ENCODE assay signal across 32 cellular contexts in genomic region chr19:51714848-51715247, GRCh38. TPM values are rescaled to one million over a fixed set of nuclear protein-coding genes. Genes with fewer than 3 reads are reported as not detected.
DNase-seq lines count a peak whose midpoint lies in the region; ATAC-seq, FAIRE-seq and TF ChIP-seq lines count a peak whose summit lies in the region.
"Had no signal": no experiment of that assay in that cellular context is flagged by ENCODE, and none has a peak within 500 bp of the region (broad histone marks: within the 10 kb centered on the region; RNA-seq: fewer than 3 reads in every experiment).

No MANE protein-coding gene starts in this region.

- H3K27ac ChIP-seq in HEK293 (ENCODE audit: extremely low read depth, low read depth, low read length), result no peak overlapping the region
- H3K27ac ChIP-seq: psoas muscle, sigmoid colon, tibial artery had no signal

- FAIRE-seq in bronchial epithelial cell (lab: Jason Lieb, UNC), result no peak
- FAIRE-seq: astrocyte, frontal cortex, HepG2, kidney had no signal

- CTCF ChIA-PET in HEK293 (lab: Yijun Ruan, JAX), result interaction anchor here (0.6 kb wide), 1 partner anchor 51 kb away, joined by 4 read pairs; no protein-coding TSS in a partner anchor

- TF ChIP-seq POLR2A in NB4 (IDR thresholded peaks at IDR 0.05; ENCODE audit: extremely low read depth, insufficient read length), result no peak

- no peaks in the 10 kb centered on the region for H3K9me3 ChIP-seq in HEK293 (ENCODE audit: control insufficient read depth, insufficient read depth, low read depth, low read length)
- H3K9me3 ChIP-seq: psoas muscle, sigmoid colon, tibial artery had no signal

- H3K36me3 ChIP-seq in HEK293 (ENCODE audit: control insufficient read depth in 2 of 2, insufficient read depth in 1 of 2, low read length in 2 of 2) (no peaks in the 10 kb centered on the region), bronchial epithelial cell (ENCODE audit: control insufficient read depth, insufficient read depth, low read length) (no peaks in the 10 kb centered on the region)
- H3K36me3 ChIP-seq: sigmoid colon, tibial artery had no signal

- H3K4me3 ChIP-seq in HEK293 (ENCODE audit: low read depth, low read length), result no peak overlapping the region
- H3K4me3 ChIP-seq in NB4 (ENCODE audit: low read depth, low read length), result no peak overlapping the region
- no peak overlapping the region for H3K4me3 ChIP-seq in bronchial epithelial cell (ENCODE audit: low read depth, low read length)
- H3K4me3 ChIP-seq: psoas muscle, sigmoid colon, tibial artery had no signal

- peak; percentile 34 for DNase-seq in NB4 (ENCODE audit: low read depth)
- peak; percentile 18 for DNase-seq in bronchial epithelial cell (ENCODE audit: low read depth)
- DNase-seq in omental fat pad (ENCODE audit: low spot score), result no peak
- DNase-seq: activated CD4-positive, alpha-beta T cell treated with anti-CD3 and anti-CD28 coated beads, Interleukin-2, amount 10 ng/mL, durations not matched to agents 7 days and 5 days; activated effector memory CD4-positive, alpha-beta T cell treated with Interleukin-2 at 50 U/mL for 16 hours; activated naive CD8-positive, alpha-beta T cell treated with anti-CD3 and anti-CD28 coated beads, Interleukin-2, amount 10 ng/mL, durations not matched to agents 7 days and 5 days; central memory CD4-positive, alpha-beta T cell; DMS153; effector memory CD8-positive, alpha-beta T cell; erythroblast; kidney; natural killer cell; NCI-H1105; NCI-H1930; NCI-H526; nucleus accumbens; psoas muscle; SIG-M5; sigmoid colon; stimulated activated CD4-positive, alpha-beta T cell treated with anti-CD3 and anti-CD28 coated beads, Interleukin-4, amount 100 ng/mL, for 1 hour; SW 1271; tibial artery had no signal

- ATAC-seq in omental fat pad (ENCODE audit: low FRiP score), result peak; percentile 5
- ATAC-seq in GM18502 (IDR thresholded peaks at IDR 0.05; ENCODE audit: poor library complexity, unreplicated experiment), result no peak
- ATAC-seq in HG02798 (IDR thresholded peaks at IDR 0.05; ENCODE audit: poor library complexity, unreplicated experiment), result no peak
- ATAC-seq in GM18867 (IDR thresholded peaks at IDR 0.05; ENCODE audit: unreplicated experiment), result no peak
- ATAC-seq: effector memory CD8-positive, alpha-beta T cell; HCT116; HepG2; natural killer cell; Panc1; psoas muscle had no signal

- H3K4me1 ChIP-seq in HEK293 (ENCODE audit: control insufficient read depth, insufficient read depth, low read length), result no peaks in the 10 kb centered on the region
- H3K4me1 ChIP-seq: psoas muscle had no signal

- peaks cover 9% of the 10 kb centered on the region for H3K27me3 ChIP-seq in bronchial epithelial cell (ENCODE audit: control insufficient read depth, insufficient read depth, low read length)

- TF ChIP-seq CTCF in HEK293 (tag by site-specific recombination; IDR thresholded peaks at IDR 0.05) (no peak), NB4 (IDR thresholded peaks at IDR 0.05; ENCODE audit: low read depth, low read length) (no peak), bronchial epithelial cell (IDR thresholded peaks at IDR 0.05; ENCODE audit: insufficient read depth, low read length, severe bottlenecking) (no peak), omental fat pad (IDR thresholded peaks at IDR 0.05) (no peak)

- POLR2A ChIA-PET in HEK293 (lab: Yijun Ruan, JAX), result interaction anchor here (0.6 kb wide), 1 partner anchor 27 kb away, joined by 3 read pairs; no protein-coding TSS in a partner anchor

TF ChIP-seq in HEK293, 187 proteins besides CTCF, POLR2A, EP300 and RAD21:
- TF ChIP-seq MEIS1 (CRISPR knock-in tag; IDR thresholded peaks at IDR 0.05; ENCODE audit: borderline replicate concordance), result no peak
- no peak for TF ChIP-seq ZNF155 (tag by site-specific recombination; IDR thresholded peaks at IDR 0.05)
- TF ChIP-seq GLI2 (tag by site-specific recombination; IDR thresholded peaks at IDR 0.05; ENCODE audit: borderline replicate concordance, low read depth), result no peak
- peak; percentile 47; the same call in 1 of the 2 replicates for TF ChIP-seq ZBTB17 (tag by site-specific recombination; IDR thresholded peaks at IDR 0.05)

RNA-seq across cellular contexts. Expression of gene HAS1, which starts 8.9 kb away (rescaled TPM):
- total RNA-seq in bronchial epithelial cell (0.13 and 0.26 TPM in 2 replicates), omental fat pad (100 to 1,000 TPM in 2 of 4 donors, 10 to 100 TPM in 1, 1 to 10 TPM in 1; 1.1 to 534 (median 190) TPM)
- total RNA-seq: activated CD4-positive, alpha-beta T cell treated with anti-CD3 and anti-CD28 coated beads, Interleukin-2, amount 10 ng/mL, durations not matched to agents 7 days and 5 days; activated CD8-positive, alpha-beta memory T cell treated with anti-CD3 and anti-CD28 coated beads for 36 hours; activated naive CD8-positive, alpha-beta T cell treated with anti-CD3 and anti-CD28 coated beads, Interleukin-2, amount 10 ng/mL, durations not matched to agents 7 days and 5 days; astrocyte; HepG2; kidney; natural killer cell had no signal

RNA-seq across cellular contexts. Expression of gene SPACA6, which starts 21.7 kb away (rescaled TPM):
- total RNA-seq in bronchial epithelial cell (1.1 and 3.2 TPM in 2 replicates), omental fat pad (10 to 100 TPM in 3 of 4 donors, 1 to 10 TPM in 1; 6.2 to 14.2 (median 11.4) TPM)

RNA-seq across cellular contexts. Expression of gene FPR1, which starts 36.8 kb away (rescaled TPM):
- not detected in 2 replicates for total RNA-seq in bronchial epithelial cell
- 10 to 100 TPM; 15.0 to 77.5 (median 56.5) TPM for total RNA-seq in omental fat pad
- total RNA-seq: activated CD4-positive, alpha-beta T cell treated with anti-CD3 and anti-CD28 coated beads, Interleukin-2, amount 10 ng/mL, durations not matched to agents 7 days and 5 days; activated CD8-positive, alpha-beta memory T cell treated with anti-CD3 and anti-CD28 coated beads for 36 hours; activated naive CD8-positive, alpha-beta T cell treated with anti-CD3 and anti-CD28 coated beads, Interleukin-2, amount 10 ng/mL, durations not matched to agents 7 days and 5 days; astrocyte; HepG2 had no signal

RNA-seq across cellular contexts. Expression of gene FPR2, which starts 46.1 kb away (rescaled TPM):
- total RNA-seq in bronchial epithelial cell, result not detected in 2 replicates
- 10 to 100 TPM in 1 of 4 donors, 1 to 10 TPM in 3; 3.1 to 16.2 (median 7.5) TPM for total RNA-seq in omental fat pad
- total RNA-seq: activated CD4-positive, alpha-beta T cell treated with anti-CD3 and anti-CD28 coated beads, Interleukin-2, amount 10 ng/mL, durations not matched to agents 7 days and 5 days; activated CD8-positive, alpha-beta memory T cell treated with anti-CD3 and anti-CD28 coated beads for 36 hours; activated naive CD8-positive, alpha-beta T cell treated with anti-CD3 and anti-CD28 coated beads, Interleukin-2, amount 10 ng/mL, durations not matched to agents 7 days and 5 days; astrocyte; HepG2 had no signal

Comparison
In these comparisons a context has a peak if more than half of its experiments do, and no peak if none do; other contexts are left out.
1. RNA of gene FPR1, which starts 36.8 kb away (total RNA-seq): 15.0 to 77.5 TPM in omental fat pad; not detected in bronchial epithelial cell; every median in the first group is over 10 times any median in the second.